In genomic region chr1:2133039-2133878, GRCh38 we compare ENCODE assay signal across 8 cellular contexts.
A peak's percentile ranks its signal among the peaks of the same experiment; 100 is the strongest.
DNase-seq lines count a peak whose midpoint lies in the region; FAIRE-seq and TF ChIP-seq lines count a peak whose summit lies in the region.

No MANE protein-coding gene starts in this region.

- H3K4me3 ChIP-seq in astrocyte (ENCODE audit: insufficient read depth, low read depth, low read length) = peak overlapping the region; percentile 50
- H3K4me3 ChIP-seq in vagina = peak overlapping the region; percentile 39 to 51

- peak in 1 of 2 donors; percentile 61 for TF ChIP-seq POLR2A in vagina (IDR thresholded peaks at IDR 0.05)

- H3K27me3 ChIP-seq in astrocyte (ENCODE audit: insufficient read depth, low read length) = no peaks in the 10 kb centered on the region
- no peaks in the 10 kb centered on the region for H3K27me3 ChIP-seq in vagina

- H3K9me3 ChIP-seq in astrocyte (ENCODE audit: insufficient read depth, low read depth, low read length) = no peaks in the 10 kb centered on the region
- no peaks in the 10 kb centered on the region for H3K9me3 ChIP-seq in vagina

- H3K4me1 ChIP-seq in astrocyte (ENCODE audit: insufficient read depth, low read length) (peaks cover 26% of the 10 kb centered on the region), vagina (peaks cover 33% of the 10 kb centered on the region)

- CTCF ChIA-PET in HEK293T (lab: Yijun Ruan, JAX) = interaction anchor here (0.8 to 1.9 kb wide), 2 partner anchors 42 to 211 kb away, joined by 3 to 14 read pairs; no protein-coding TSS in a partner anchor

- H3K4me3 Mint-ChIP-seq in astrocyte (ENCODE audit: unreplicated experiment) = peak overlapping the region; percentile 20

- peak overlapping the region; percentile 75 for H2AFZ ChIP-seq in astrocyte (ENCODE audit: low read depth, low read length)

- no peaks in the 10 kb centered on the region for H4K20me1 ChIP-seq in astrocyte (ENCODE audit: insufficient read depth, low read length)

- peak overlapping the region; percentile 92 for H3K4me2 ChIP-seq in astrocyte (ENCODE audit: low read length)

- H3K36me3 Mint-ChIP-seq in astrocyte (ENCODE audit: low read depth, unreplicated experiment) = peaks cover 9% of the 10 kb centered on the region

- peak overlapping the region; percentile 98 for H3K27ac ChIP-seq in astrocyte (ENCODE audit: low read depth, low read length)
- H3K27ac ChIP-seq in vagina = peak overlapping the region; percentile 87

- peaks cover 1% of the 10 kb centered on the region for H3K27me3 Mint-ChIP-seq in astrocyte (ENCODE audit: low read depth, unreplicated experiment)

- peak; percentile 92 for DNase-seq in GDM1 (lab: John Stamatoyannopoulos, UW)
- peak; percentile 98 for DNase-seq in HEK293T (ENCODE audit: extremely low spot score)
- DNase-seq in NAMALWA (ENCODE audit: low spot score) = peak; percentile 99
- DNase-seq in T-helper 9 cell = peak; percentile 97
- peak; percentile 85 for DNase-seq in astrocyte (ENCODE audit: low read depth)
- DNase-seq in hepatic stellate cell (ENCODE audit: low spot score) = peak; percentile 98
- DNase-seq in renal cortical epithelial cell (ENCODE audit: low read depth) = peak; percentile 74
- DNase-seq in vagina (ENCODE audit: extremely low spot score in 2 of 2) = peak in 1 of 2 donors; percentile 98

- TF ChIP-seq CTCF in astrocyte (IDR thresholded peaks at IDR 0.05; ENCODE audit: insufficient read depth, low read depth, low read length) (no peak), vagina (IDR thresholded peaks at IDR 0.05) (no peak)

- H3K79me2 ChIP-seq in astrocyte (ENCODE audit: insufficient read depth, low read length) = no peaks in the 10 kb centered on the region

- POLR2A ChIA-PET in HEK293T (lab: Yijun Ruan, JAX) = no interaction called here

- H3K9ac ChIP-seq in astrocyte (ENCODE audit: low read length) = peak overlapping the region; percentile 95

- peaks cover 26% of the 10 kb centered on the region for H3K4me1 Mint-ChIP-seq in astrocyte (ENCODE audit: low read depth, unreplicated experiment)

- peak; percentile 66 for FAIRE-seq in astrocyte (lab: Jason Lieb, UNC)

- peak overlapping the region; percentile 92 for H3K27ac Mint-ChIP-seq in astrocyte (ENCODE audit: unreplicated experiment)

- intact Hi-C loops in vagina (cut with DNase I) = loop anchor here (5.0 kb wide), 1 partner anchor 39 kb away; no protein-coding TSS in a partner anchor

- H3K9me3 Mint-ChIP-seq in astrocyte (ENCODE audit: unreplicated experiment) = no peaks in the 10 kb centered on the region

- H3K36me3 ChIP-seq in astrocyte (ENCODE audit: insufficient read depth, low read length) (no peaks in the 10 kb centered on the region), vagina (no peaks in the 10 kb centered on the region)

TF ChIP-seq in HEK293T, 16 proteins besides CTCF, POLR2A, EP300 and RAD21:
- TF ChIP-seq SP1 (IDR thresholded peaks at IDR 0.05) = no peak
- TF ChIP-seq BHLHE40 (IDR thresholded peaks at IDR 0.05; ENCODE audit: borderline replicate concordance) = no peak
- no peak for TF ChIP-seq HDGF (IDR thresholded peaks at IDR 0.05; ENCODE audit: borderline replicate concordance)
